In genomic region chr4:183383606-183384005, GRCh38 we compare ENCODE assay signal across 23 cellular contexts.
A peak's percentile ranks its signal among the peaks of the same experiment; 100 is the strongest.
DNase-seq lines count a peak whose midpoint lies in the region; ATAC-seq, FAIRE-seq and TF ChIP-seq lines count a peak whose summit lies in the region.
"Had no signal": no experiment of that assay in that cellular context is flagged by ENCODE, and none has a peak within 500 bp of the region (broad histone marks: within the 10 kb centered on the region; RNA-seq: fewer than 3 reads in every experiment).

No MANE protein-coding gene starts in this region.

- no peak overlapping the region for H3K9ac ChIP-seq in endodermal cell (ENCODE audit: extremely low read depth, low read length, poor library complexity, severe bottlenecking)
- H3K9ac ChIP-seq: GM23248 had no signal

- ATAC-seq in stimulated activated naive CD8-positive, alpha-beta T cell treated with anti-CD3 and anti-CD28 coated beads, Interleukin-15, amount 100 ng/mL, for 72 hours = peak; percentile 20
- no peak for ATAC-seq in stimulated activated naive CD8-positive, alpha-beta T cell treated with anti-CD3 and anti-CD28 coated beads, Interleukin-15, Interleukin-2, amounts not matched to agents 100 U/mL and 50 U/mL, for 24 hours
- ATAC-seq: A549, HCT116 had no signal

- H3K27me3 Mint-ChIP-seq in stimulated activated naive CD8-positive, alpha-beta T cell treated with anti-CD3 and anti-CD28 coated beads, Interleukin-15, amount 100 ng/mL, for 72 hours = peaks cover 8% of the 10 kb centered on the region
- H3K27me3 Mint-ChIP-seq in endodermal cell (ENCODE audit: insufficient read depth) = peaks cover 6% of the 10 kb centered on the region

- no peaks in the 10 kb centered on the region for H3K4me1 ChIP-seq in endodermal cell (ENCODE audit: control insufficient read depth, insufficient read depth, low read length)
- H3K4me1 ChIP-seq: A549 had no signal

- peaks cover under 1% of the 10 kb centered on the region for H3K36me3 Mint-ChIP-seq in endodermal cell (ENCODE audit: low read depth)
- H3K36me3 Mint-ChIP-seq: CD4-positive, alpha-beta memory T cell had no signal

- FAIRE-seq in GM19239 (lab: Jason Lieb, UNC) = no peak
- FAIRE-seq: A549, GM12891, GM18507 had no signal

- WGBS in endodermal cell (ENCODE audit: insufficient coverage in 1 of 2, insufficient read length in 1 of 2), 2 experiments = 77% methylated on average over 5 to 7 of the region's 7 CpGs

- no peak for DNase-seq in stimulated activated naive CD8-positive, alpha-beta T cell treated with anti-CD3 and anti-CD28 coated beads, Interleukin-15, amount 100 ng/mL, for 72 hours
- no peak for DNase-seq in stimulated activated naive CD8-positive, alpha-beta T cell treated with anti-CD3 and anti-CD28 coated beads, Interleukin-15, Interleukin-2, amounts not matched to agents 100 U/mL and 50 U/mL, for 24 hours
- DNase-seq in endodermal cell = no peak
- DNase-seq in stimulated activated CD8-positive, alpha-beta memory T cell treated with anti-CD3 and anti-CD28 coated beads, Interleukin-4, amount 100 ng/mL, for 48 hours = peak; percentile 2
- DNase-seq in GM19239 (ENCODE audit: insufficient read length, low spot score) = no peak
- DNase-seq in AG08396 (ENCODE audit: low spot score) = no peak
- DNase-seq in stimulated activated CD4-positive, alpha-beta T cell treated with anti-CD3 and anti-CD28 coated beads, Interleukin-12 subunit alpha, Interleukin-12 subunit beta, amount 100 ng/mL, for 4 hours = no peak
- DNase-seq: 8988T; ACHN; C1 segment of cervical spinal cord; Calu3; CD4-positive, alpha-beta memory T cell; COR-L47; DMS53; DMS79 treated with DMSO at 0.1 percent for 48 hours; GF-D8; GM23248; H9 had no signal

- peaks cover 0 to 7% of the 10 kb centered on the region in 2 donors for H3K9me3 Mint-ChIP-seq in stimulated activated naive CD8-positive, alpha-beta T cell treated with anti-CD3 and anti-CD28 coated beads, Interleukin-15, amount 100 ng/mL, for 72 hours
- H3K9me3 Mint-ChIP-seq in endodermal cell = peaks cover 48% of the 10 kb centered on the region

- no peak overlapping the region for H3K27ac ChIP-seq in endodermal cell (ENCODE audit: low read depth, low read length)
- H3K27ac ChIP-seq: A549, GM23248 had no signal

- H3K27me3 ChIP-seq in endodermal cell (ENCODE audit: control insufficient read depth, insufficient read depth, low read length, poor library complexity, severe bottlenecking) = no peaks in the 10 kb centered on the region

- no peak overlapping the region for H3K4me3 Mint-ChIP-seq in stimulated activated naive CD8-positive, alpha-beta T cell treated with anti-CD3 and anti-CD28 coated beads, Interleukin-15, amount 100 ng/mL, for 72 hours
- no peak overlapping the region for H3K4me3 Mint-ChIP-seq in endodermal cell
- H3K4me3 Mint-ChIP-seq: CD4-positive, alpha-beta memory T cell; H9 had no signal

- peaks cover 74% of the 10 kb centered on the region for H3K9me3 ChIP-seq in endodermal cell (ENCODE audit: control insufficient read depth, low read length)
- peaks cover 6% of the 10 kb centered on the region for H3K9me3 ChIP-seq in iPS-18c (ENCODE audit: control insufficient read depth, insufficient read depth, low read length)
- H3K9me3 ChIP-seq: A549 had no signal

- no peaks in the 10 kb centered on the region for H3K36me3 ChIP-seq in endodermal cell (ENCODE audit: control insufficient read depth, insufficient read depth, low read length)

- no peaks in the 10 kb centered on the region for H3K4me1 Mint-ChIP-seq in stimulated activated naive CD8-positive, alpha-beta T cell treated with anti-CD3 and anti-CD28 coated beads, Interleukin-15, amount 100 ng/mL, for 72 hours
- H3K4me1 Mint-ChIP-seq in endodermal cell = peaks cover 12% of the 10 kb centered on the region
- H3K4me1 Mint-ChIP-seq: CD4-positive, alpha-beta memory T cell; H9 had no signal

- peak overlapping the region; percentile 49 for H3K4me3 ChIP-seq in endodermal cell (ENCODE audit: low read length)
- peak overlapping the region; percentile 3; the same call in 1 of the 2 replicates for H3K4me3 ChIP-seq in iPS-18c (ENCODE audit: insufficient read depth, low read depth, low read length)
- H3K4me3 ChIP-seq: A549, GM23248 had no signal

- TF ChIP-seq CTCF in endodermal cell (conservative IDR thresholded peaks at IDR 0.05) = no peak

- H3K27ac Mint-ChIP-seq in stimulated activated naive CD8-positive, alpha-beta T cell treated with anti-CD3 and anti-CD28 coated beads, Interleukin-15, amount 100 ng/mL, for 72 hours = no peak overlapping the region
- no peak overlapping the region for H3K27ac Mint-ChIP-seq in endodermal cell
- H3K27ac Mint-ChIP-seq: CD4-positive, alpha-beta memory T cell; H9 had no signal
